ENCODE assay signal across 2 cellular contexts in the genomic region with DNA sequence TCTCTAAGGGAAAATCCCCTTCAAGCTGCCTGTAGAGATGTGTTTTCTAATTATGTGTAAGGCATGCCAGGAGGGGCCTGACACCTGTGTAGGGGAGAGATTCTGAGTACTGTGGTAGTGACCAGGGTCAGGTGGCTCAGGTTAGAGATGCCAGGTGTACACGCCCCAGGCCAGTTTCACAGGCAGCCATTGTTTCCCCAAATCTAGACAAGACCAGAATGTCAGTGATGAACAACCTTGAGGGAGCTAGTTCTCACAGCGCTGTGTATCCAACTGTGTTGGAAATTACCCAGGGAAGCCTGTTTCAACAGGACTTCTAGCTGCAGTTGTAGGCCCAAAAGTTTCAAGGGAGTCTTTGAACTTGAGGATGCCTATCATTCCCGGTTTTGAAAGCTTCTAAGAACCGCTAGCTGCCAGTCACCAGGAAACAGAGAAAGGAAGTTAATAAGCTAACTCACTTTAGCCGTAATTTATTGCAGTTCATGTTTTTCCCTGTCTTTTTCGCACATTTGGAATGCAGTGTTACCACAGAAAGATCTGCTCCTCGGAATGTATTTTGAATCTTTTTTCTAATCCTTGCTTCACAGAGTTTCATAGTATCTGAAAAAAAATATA.
TF ChIP-seq lines count a peak whose summit lies in the region.

No MANE protein-coding gene starts in this region.

TF ChIP-seq in IMR-90, 13 proteins besides CTCF, POLR2A, EP300 and RAD21:
- TF ChIP-seq SMC3 (IDR thresholded peaks at IDR 0.05; ENCODE audit: low read depth, low read length) (no peak), FOS (IDR thresholded peaks at IDR 0.05; ENCODE audit: low read depth, low read length) (no peak), CHD1 (IDR thresholded peaks at IDR 0.05; ENCODE audit: low read depth, low read length) (no peak), MAFK (IDR thresholded peaks at IDR 0.05; ENCODE audit: low read depth, low read length) (no peak), CEBPB (IDR thresholded peaks at IDR 0.05; ENCODE audit: low read depth, low read length) (no peak), NFE2L2 (IDR thresholded peaks at IDR 0.05; ENCODE audit: low read depth, low read length) (no peak), BHLHE40 (IDR thresholded peaks at IDR 0.05; ENCODE audit: low read depth, low read length) (no peak), MXI1 (IDR thresholded peaks at IDR 0.05; ENCODE audit: borderline replicate concordance, low read depth, low read length) (no peak), RCOR1 (IDR thresholded peaks at IDR 0.05; ENCODE audit: insufficient replicate concordance, low read length) (no peak), USF2 (IDR thresholded peaks at IDR 0.05; ENCODE audit: low read depth, low read length) (no peak), MAZ (IDR thresholded peaks at IDR 0.05; ENCODE audit: borderline replicate concordance, low read depth, low read length) (no peak), RFX5 (IDR thresholded peaks at IDR 0.05; ENCODE audit: low read depth, low read length) (no peak)
- TF ChIP-seq, protein P1, sequence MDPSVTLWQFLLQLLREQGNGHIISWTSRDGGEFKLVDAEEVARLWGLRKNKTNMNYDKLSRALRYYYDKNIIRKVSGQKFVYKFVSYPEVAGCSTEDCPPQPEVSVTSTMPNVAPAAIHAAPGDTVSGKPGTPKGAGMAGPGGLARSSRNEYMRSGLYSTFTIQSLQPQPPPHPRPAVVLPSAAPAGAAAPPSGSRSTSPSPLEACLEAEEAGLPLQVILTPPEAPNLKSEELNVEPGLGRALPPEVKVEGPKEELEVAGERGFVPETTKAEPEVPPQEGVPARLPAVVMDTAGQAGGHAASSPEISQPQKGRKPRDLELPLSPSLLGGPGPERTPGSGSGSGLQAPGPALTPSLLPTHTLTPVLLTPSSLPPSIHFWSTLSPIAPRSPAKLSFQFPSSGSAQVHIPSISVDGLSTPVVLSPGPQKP (IDR thresholded peaks at IDR 0.05; ENCODE audit: borderline replicate concordance, low read depth, low read length) = no peak

TF ChIP-seq in H1, 55 proteins besides CTCF, POLR2A, EP300 and RAD21:
- TF ChIP-seq TCF12 (IDR thresholded peaks at IDR 0.05; ENCODE audit: low read depth, low read length) (peak; percentile 62; the same call in 1 of the 2 replicates), KDM4A (IDR thresholded peaks at IDR 0.05; ENCODE audit: low read depth, low read length, severe bottlenecking) (no peak), CBX8 (IDR thresholded peaks at IDR 0.05; ENCODE audit: borderline replicate concordance, low read depth, low read length) (no peak), SP4 (IDR thresholded peaks at IDR 0.05; ENCODE audit: low read length) (no peak)
